ENCODE assay signal across 26 cellular contexts in the genomic region with DNA sequence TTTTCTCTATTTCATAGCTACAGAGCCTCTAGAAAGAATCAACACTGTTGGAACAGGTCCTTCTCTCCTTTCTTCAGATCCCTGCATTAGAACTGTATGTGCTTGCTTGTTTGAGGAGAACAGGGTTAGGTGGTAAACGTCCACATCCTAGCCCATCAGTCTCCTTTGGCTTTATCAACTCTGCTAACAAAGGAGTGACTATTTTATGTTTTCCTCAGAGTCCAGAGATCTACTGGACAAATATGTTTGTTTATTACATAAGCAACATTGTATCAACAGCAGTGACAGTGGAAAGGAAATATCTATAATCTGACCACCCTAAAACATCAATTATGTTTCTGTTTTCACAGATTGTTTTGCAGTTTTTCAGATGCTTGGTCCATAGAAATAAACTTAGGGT.
"Had no signal": no experiment of that assay in that cellular context is flagged by ENCODE, and none has a peak within 500 bp of the region (broad histone marks: within the 10 kb centered on the region; RNA-seq: fewer than 3 reads in every experiment).

No MANE protein-coding gene starts in this region.

- H3K27ac ChIP-seq: parathyroid adenoma, spleen had no signal

- H3K27ac Mint-ChIP-seq: activated B cell treated with CpG ODN at 0.5 μM for 24 hours; activated CD4-positive, alpha-beta T cell treated with anti-CD3 and anti-CD28 coated beads for 36 hours; activated naive CD8-positive, alpha-beta T cell treated with anti-CD3 and anti-CD28 coated beads for 36 hours; activated T-helper 17 cell treated with anti-CD3 and anti-CD28 coated beads, Interleukin-2, amount 50 U/mL, for 72 hours; nephron progenitor cell had no signal

- H3K4me3 Mint-ChIP-seq: activated B cell treated with CpG ODN at 0.5 μM for 24 hours; activated CD4-positive, alpha-beta T cell treated with anti-CD3 and anti-CD28 coated beads for 36 hours; activated naive CD8-positive, alpha-beta T cell treated with anti-CD3 and anti-CD28 coated beads for 36 hours; activated T-cell treated with anti-CD3 and anti-CD28 coated beads, Interleukin-2, amount 50 U/mL, for 24 hours; activated T-helper 17 cell treated with anti-CD3 and anti-CD28 coated beads, Interleukin-2, amount 50 U/mL, for 72 hours; nephron progenitor cell had no signal

- DNase-seq: activated B cell treated with CpG ODN at 0.5 μM for 24 hours; activated CD4-positive, alpha-beta T cell treated with anti-CD3 and anti-CD28 coated beads for 36 hours; activated CD4-positive, alpha-beta T cell treated with anti-CD3 and anti-CD28 coated beads, Interleukin-2, amount 50 U/mL, for 4 hours; activated CD8-positive, alpha-beta memory T cell treated with anti-CD3 and anti-CD28 coated beads for 24 hours; activated CD8-positive, alpha-beta memory T cell treated with anti-CD3 and anti-CD28 coated beads, Interleukin-2, amount 50 U/mL, for 4 hours; activated naive CD4-positive, alpha-beta T cell treated with Interleukin-2 at 50 U/mL for 16 hours; activated naive CD8-positive, alpha-beta T cell treated with anti-CD3 and anti-CD28 coated beads for 36 hours; activated T-cell treated with anti-CD3 and anti-CD28 coated beads, Interleukin-2, amount 50 U/mL, for 24 hours; effector CD4-positive, alpha-beta T cell; erythroblast; foreskin melanocyte; hypothalamus; left ventricle myocardium superior; mammary epithelial cell; midbrain; nephron progenitor cell; nucleus accumbens; spleen; stimulated activated CD4-positive, alpha-beta T cell treated with anti-CD3 and anti-CD28 coated beads, Interleukin-4, amount 100 ng/mL, for 1 hour; stimulated activated naive CD4-positive, alpha-beta T cell treated with Interleukin-2 at 50 U/mL for 16 hours; T-helper 9 cell; uterus had no signal

- H2AFZ ChIP-seq: parathyroid adenoma had no signal

- H3K4me1 Mint-ChIP-seq: activated T-helper 17 cell treated with anti-CD3 and anti-CD28 coated beads, Interleukin-2, amount 50 U/mL, for 72 hours had no signal

- H3K27me3 Mint-ChIP-seq: activated B cell treated with CpG ODN at 0.5 μM for 24 hours; activated CD4-positive, alpha-beta T cell treated with anti-CD3 and anti-CD28 coated beads for 36 hours; activated naive CD8-positive, alpha-beta T cell treated with anti-CD3 and anti-CD28 coated beads for 36 hours; activated T-cell treated with anti-CD3 and anti-CD28 coated beads, Interleukin-2, amount 50 U/mL, for 24 hours; activated T-helper 17 cell treated with anti-CD3 and anti-CD28 coated beads, Interleukin-2, amount 50 U/mL, for 72 hours had no signal

- ATAC-seq: left ventricle myocardium superior, sciatic nerve had no signal

- H3K27me3 ChIP-seq: spleen, tibial nerve, uterus had no signal

- H3K36me3 ChIP-seq: tibial nerve, uterus had no signal

- H3K4me3 ChIP-seq: spleen, tibial nerve, uterus had no signal

- H3K9me3 Mint-ChIP-seq: activated B cell treated with CpG ODN at 0.5 μM for 24 hours; activated naive CD8-positive, alpha-beta T cell treated with anti-CD3 and anti-CD28 coated beads for 36 hours; activated T-cell treated with anti-CD3 and anti-CD28 coated beads, Interleukin-2, amount 50 U/mL, for 24 hours; activated T-helper 17 cell treated with anti-CD3 and anti-CD28 coated beads, Interleukin-2, amount 50 U/mL, for 72 hours; nephron progenitor cell had no signal

- H3K9me3 ChIP-seq: spleen, tibial nerve, uterus had no signal

- H3K9ac ChIP-seq: parathyroid adenoma had no signal
